In the genomic region with DNA sequence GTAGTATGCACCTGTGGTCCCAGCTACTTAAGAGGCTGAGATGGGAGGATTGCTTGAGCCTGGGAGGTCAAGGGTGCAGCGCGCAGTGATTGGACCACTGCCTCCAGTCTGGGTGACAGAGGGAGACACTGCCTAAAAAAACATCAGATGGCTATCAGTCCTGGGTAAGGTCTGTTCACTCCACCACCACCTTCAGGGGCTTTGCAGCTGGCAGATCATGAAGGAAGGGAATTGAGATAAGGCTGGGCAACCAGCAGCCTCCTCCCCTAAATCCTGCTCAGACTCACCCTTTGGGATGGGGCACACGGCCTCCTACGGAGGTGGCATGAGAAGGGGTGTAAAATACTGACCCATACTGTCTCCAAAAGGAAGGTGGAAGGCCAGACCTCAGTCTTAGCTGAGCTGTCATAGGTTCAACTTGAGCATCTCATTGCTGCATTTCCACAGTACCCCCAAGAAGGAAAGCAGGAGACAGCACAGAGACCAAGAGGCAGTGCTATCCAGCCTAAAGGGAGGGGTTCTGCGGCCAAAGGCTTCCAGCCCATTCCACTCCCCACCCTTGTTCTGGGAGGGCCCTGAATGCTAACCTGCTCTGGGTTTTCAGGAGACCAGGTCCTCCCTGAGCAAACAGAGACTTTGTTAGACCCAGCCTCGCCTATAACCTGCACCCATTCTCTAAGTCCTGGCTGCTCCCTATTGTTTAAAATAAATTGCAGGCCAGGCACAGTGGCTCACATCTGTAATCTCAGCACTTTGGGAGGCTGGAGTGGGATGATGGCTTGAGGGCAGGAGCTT, we compare ENCODE assay signal across 24 cellular contexts. TPM values are rescaled to one million over a fixed set of nuclear protein-coding genes. Genes with fewer than 3 reads are reported as not detected.
DNase-seq lines count a peak whose midpoint lies in the region; ATAC-seq, FAIRE-seq and TF ChIP-seq lines count a peak whose summit lies in the region.
"Had no signal": no experiment of that assay in that cellular context is flagged by ENCODE, and none has a peak within 500 bp of the region (broad histone marks: within the 10 kb centered on the region; RNA-seq: fewer than 3 reads in every experiment).

No MANE protein-coding gene starts in this region.

- CTCF ChIA-PET in SK-N-SH (lab: Yijun Ruan, JAX) (interaction anchor here (0.9 to 18.5 kb wide), 9 partner anchors 6 to 181 kb away, joined by 3 to 367 read pairs (median 3); no protein-coding TSS in a partner anchor), GM12878 (lab: Yijun Ruan, JAX) (interaction anchor here (0.7 to 31.9 kb wide), 9 partner anchors 9 to 311 kb away, joined by 4 to 1339 read pairs (median 15); a partner anchor contains a TSS)

- H3K79me2 ChIP-seq in SK-N-SH (ENCODE audit: insufficient read depth) (peaks cover 11% of the 10 kb centered on the region), GM12878 (ENCODE audit: control insufficient read depth, insufficient read depth, low read length) (peaks cover 5% of the 10 kb centered on the region)

- no peaks in the 10 kb centered on the region for H3K27me3 ChIP-seq in SK-N-SH (ENCODE audit: insufficient read depth)
- H3K27me3 ChIP-seq in GM12878 (replicated peaks in 1 of 2; ENCODE audit: control insufficient read depth in 2 of 2, insufficient read depth in 2 of 2, low read length in 1 of 2): no peaks in the 10 kb centered on the region
- no peaks in the 10 kb centered on the region for H3K27me3 ChIP-seq in muscle layer of duodenum (ENCODE audit: low read depth, low read length)
- H3K27me3 ChIP-seq: pancreas, SJSA1 had no signal

- FAIRE-seq in GM12878 (lab: Jason Lieb, UNC): no peak
- FAIRE-seq: bronchial epithelial cell, endothelial cell of umbilical vein, pancreas had no signal

- no peak for TF ChIP-seq EP300 in SK-N-SH (IDR thresholded peaks at IDR 0.05; ENCODE audit: borderline replicate concordance in 1 of 2, low read depth in 1 of 2, low read length in 1 of 2)
- TF ChIP-seq EP300 in GM12878 (IDR thresholded peaks at IDR 0.05; ENCODE audit: borderline replicate concordance in 1 of 2, control insufficient read depth in 1 of 2, low read depth in 2 of 2, low read length in 2 of 2): no peak

- ATAC-seq in SK-N-SH treated with all-trans-retinoic acid at 6 μM for 48 hours (no peak), GM12878 (no peak), HG03457 (IDR thresholded peaks at IDR 0.05; ENCODE audit: unreplicated experiment) (no peak)
- ATAC-seq: activated naive CD8-positive, alpha-beta T cell treated with anti-CD3 and anti-CD28 coated beads, Interleukin-2, amount 50 U/mL, for 24 hours; left ventricle myocardium superior; pancreas; sciatic nerve; stimulated activated effector memory CD8-positive, alpha-beta T cell treated with anti-CD3 and anti-CD28 coated beads, Interleukin-12 subunit alpha, Interleukin-12 subunit beta, amount 100 ng/mL, for 72 hours had no signal

- H3K9me2 ChIP-seq in SK-N-SH: no peaks in the 10 kb centered on the region

- TF ChIP-seq RAD21 in SK-N-SH (IDR thresholded peaks at IDR 0.05; ENCODE audit: low read length) (no peak), GM12878 (IDR thresholded peaks at IDR 0.05; ENCODE audit: insufficient read depth, low read depth, low read length) (no peak)

- H3F3A ChIP-seq in SK-N-SH (replicated peaks; ENCODE audit: insufficient read depth): no peaks in the 10 kb centered on the region

- in situ Hi-C loops in GM12878 (cut with MboI): no loop called here

- H3K27ac ChIP-seq in SK-N-SH (ENCODE audit: low read depth in 2 of 2, low read length in 1 of 2) (no peak overlapping the region), GM12878 (ENCODE audit: control insufficient read depth, insufficient read depth) (0 out of 2 replicates have a peak overlapping the region, but pooled peaks have one; percentile 25), muscle layer of duodenum (ENCODE audit: low read length) (peak overlapping the region; percentile 39)
- H3K27ac ChIP-seq: pancreas, SJSA1 had no signal

- POLR2A ChIA-PET in SK-N-SH (lab: Yijun Ruan, JAX): no interaction called here
- POLR2A ChIA-PET in GM12878 (lab: Charles Lee): interaction anchor here (0.5 to 7.8 kb wide), 9 partner anchors 8 to 245 kb away, joined by 3 to 89 read pairs (median 4); a partner anchor contains a TSS

- intact Hi-C loops in GM12878 (cut with micrococcal nuclease; ENCODE audit: unreplicated experiment): no loop called here

- H3K9me3 ChIP-seq in SK-N-SH (no peaks in the 10 kb centered on the region), GM12878 (replicated peaks; ENCODE audit: control insufficient read depth, insufficient read depth, low read length) (no peaks in the 10 kb centered on the region), muscle layer of duodenum (ENCODE audit: control insufficient read depth in 1 of 2, low read length in 2 of 2) (no peaks in the 10 kb centered on the region)
- H3K9me3 ChIP-seq: pancreas, SJSA1, tibial nerve had no signal

- WGBS in SK-N-SH (ENCODE audit: low lambda C conversion rate): 92% methylated on average over 5 of the region's 6 CpGs
- WGBS in GM12878 (ENCODE audit: insufficient coverage, insufficient replicate concordance, low lambda C conversion rate, missing lambda C conversion rate): 82% methylated on average over 6 of the region's 6 CpGs

- H3K9ac ChIP-seq in SK-N-SH (no peak overlapping the region), GM12878 (ENCODE audit: control insufficient read depth, insufficient read depth, low read length) (no peak overlapping the region)

- BruUV-seq in GM12878 (replicated peaks; lab: Mats Ljungman, UMichigan): no TSS peak

- no peak overlapping the region for H3K4me2 ChIP-seq in SK-N-SH
- H3K4me2 ChIP-seq in GM12878 (ENCODE audit: control insufficient read depth, insufficient read depth): peak overlapping the region; percentile 73

- SMC1A ChIA-PET in GM12878 (lab: Charles Lee; ENCODE audit: uncharacterized antibody, unreplicated experiment): interaction anchor here (0.9 to 26.7 kb wide), 13 partner anchors 8 to 310 kb away, joined by 3 to 1008 read pairs (median 8); a partner anchor contains a TSS

- DNase-seq in SK-N-SH: peak; percentile 50
- no peak for DNase-seq in GM12878 (ENCODE audit: low read depth, low spot score)
- DNase-seq in hypothalamus (lab: John Stamatoyannopoulos, UW): no peak
- DNase-seq in nucleus accumbens (lab: John Stamatoyannopoulos, UW): no peak
- no peak for DNase-seq in activated T-cell treated with anti-CD3 and anti-CD28 coated beads for 4 hours
- DNase-seq: 8988T; activated CD4-positive, alpha-beta T cell treated with anti-CD3 and anti-CD28 coated beads, Interleukin-2, amount 50 U/mL, for 4 hours; activated CD8-positive, alpha-beta memory T cell treated with anti-CD3 and anti-CD28 coated beads, Interleukin-2, amount 50 U/mL, for 48 hours; activated effector memory CD4-positive, alpha-beta T cell treated with anti-CD3 and anti-CD28 coated beads, Interleukin-2, amount 50 U/mL, for 16 hours; activated naive CD8-positive, alpha-beta T cell treated with anti-CD3 and anti-CD28 coated beads, Interleukin-2, amount 50 U/mL, for 24 hours; AML-193; immature natural killer cell; left ventricle myocardium superior; NCI-H1417 treated with DMSO at 0.1 percent for 48 hours had no signal

- H2AFZ ChIP-seq in SK-N-SH (ENCODE audit: low read depth) (no peak overlapping the region), GM12878 (ENCODE audit: control insufficient read depth, low read depth, low read length) (no peak overlapping the region)

- no peak for TF ChIP-seq POLR2A in GM12878 (IDR thresholded peaks at IDR 0.05; ENCODE audit: low read depth, low read length)

- H4K20me1 ChIP-seq in SK-N-SH (ENCODE audit: insufficient read depth) (no peaks in the 10 kb centered on the region), GM12878 (ENCODE audit: control insufficient read depth, insufficient read depth) (no peaks in the 10 kb centered on the region)

- H3K4me3 ChIP-seq in SK-N-SH (ENCODE audit: low read depth in 2 of 2, low read length in 1 of 2) (no peak overlapping the region), GM12878 (no peak overlapping the region), muscle layer of duodenum (ENCODE audit: low read depth in 1 of 2, low read length in 2 of 2) (no peak overlapping the region)
- H3K4me3 ChIP-seq: pancreas, SJSA1, tibial nerve had no signal

- H3K36me3 ChIP-seq in SK-N-SH (replicated peaks in 1 of 2; ENCODE audit: control insufficient read depth in 1 of 2, insufficient read depth in 2 of 2, low read length in 1 of 2) (no peaks in the 10 kb centered on the region), GM12878 (ENCODE audit: control insufficient read depth in 2 of 2, insufficient read depth in 2 of 2, low read length in 1 of 2) (no peaks in the 10 kb centered on the region), muscle layer of duodenum (ENCODE audit: control insufficient read depth in 1 of 2, insufficient read depth in 2 of 2, low read length in 2 of 2) (no peaks in the 10 kb centered on the region)
- H3K36me3 ChIP-seq: pancreas, SJSA1, tibial nerve had no signal

- H3K4me1 ChIP-seq in SK-N-SH (ENCODE audit: control insufficient read depth in 1 of 2, insufficient read depth in 2 of 2, low read depth in 1 of 2, low read length in 1 of 2) (peaks cover 0 to 16% of the 10 kb centered on the region in 2 experiments; a peak in 1 of 4 replicates), GM12878 (ENCODE audit: control insufficient read depth, insufficient read depth, low read length) (peaks cover 65% of the 10 kb centered on the region), muscle layer of duodenum (ENCODE audit: control insufficient read depth in 1 of 2, insufficient read depth in 2 of 2, low read length in 2 of 2) (peaks cover 8 to 14% of the 10 kb centered on the region in 2 donors)
- H3K4me1 ChIP-seq: pancreas had no signal

- RAD21 ChIA-PET in GM12878 (lab: Charles Lee; ENCODE audit: unreplicated experiment): interaction anchor here (0.9 to 11.4 kb wide), 12 partner anchors 7 to 311 kb away, joined by 3 to 194 read pairs (median 5); a partner anchor contains a TSS

- TF ChIP-seq CTCF in SK-N-SH (IDR thresholded peaks at IDR 0.05): no peak
- no peak for TF ChIP-seq CTCF in GM12878 (IDR thresholded peaks at IDR 0.05 in 2 of 3, conservative IDR thresholded peaks at IDR 0.05 in 1 of 3; ENCODE audit: control insufficient read depth in 2 of 3, extremely low read depth in 1 of 3, insufficient read depth in 1 of 3, low read depth in 3 of 3, low read length in 3 of 3)

RNA-seq across cellular contexts. Expression of a gene that starts 13.7 kb away (rescaled TPM):
- polyA plus RNA-seq in SK-N-SH (2012; rRNA removed) (4.6 and 4.7 TPM in 2 replicates), GM12878 (2011; rRNA removed) (6.5 and 10.2 TPM in 2 replicates), GM12878 (2014; fragmentation: Illumina TruSeq; extraction: Trizol) (3.7 and 3.9 TPM in 2 replicates), GM12878 (2014; fragmentation: Nextera tagmentation; extraction: Ambion mirVana) (under 1 TPM; 0.26 to 0.60 TPM), GM12878 (2014; rRNA removed) (7.2 and 7.5 TPM in 2 replicates), GM12878 (2016; fragmentation: Nextera tagmentation; extraction: Ambion mirVana) (1 to 10 TPM; 1.2 to 1.4 TPM)
- 2.3 and 3.6 TPM in 2 replicates for polyA plus RNA-seq in SK-N-SH (2012; cell fraction: cytosol; rRNA removed)
- 5.8 and 6.0 TPM in 2 replicates for polyA plus RNA-seq in SK-N-SH (2012; cell fraction: nucleus; rRNA removed)
- total RNA-seq in GM12878 (2013; cell fraction: nucleolus; rRNA removed): 17.9 and 20.3 TPM in 2 replicates
- total RNA-seq in GM12878 (2014; rRNA removed) (8.8 and 10.3 TPM in 2 replicates), GM12878 (2014; rRNA removed; fragmentation: Illumina TruSeq; extraction: Trizol) (3.8 and 4.4 TPM in 2 replicates), GM12878 (2021) (9.8 and 9.9 TPM in 2 replicates)
- 1.1 TPM for polyA plus RNA-seq in GM12878 (2011; ENCODE audit: low read depth)
- 10.3 and 13.0 TPM in 2 replicates for polyA plus RNA-seq in GM12878 (2011; cell fraction: cytosol; rRNA removed)
- polyA plus RNA-seq in GM12878 (2011; cell fraction: nucleus; rRNA removed): 28.7 and 39.6 TPM in 2 replicates
- 2.1 TPM in 2 replicates for polyA plus RNA-seq in GM12878 (2012)
- 4.8 and 7.7 TPM in 2 replicates for polyA minus RNA-seq in GM12878 (2011; rRNA and poly(A)+ RNA removed)
- polyA minus RNA-seq in GM12878 (2011; cell fraction: cytosol; rRNA and poly(A)+ RNA removed): 2.4 and 3.7 TPM in 2 replicates
- 5.4 and 8.4 TPM in 2 replicates for polyA minus RNA-seq in GM12878 (2011; cell fraction: nucleus; rRNA and poly(A)+ RNA removed)
- polyA plus RNA-seq: immature natural killer cell had no signal

RNA-seq across cellular contexts. Expression of a gene that starts 34.8 kb away (rescaled TPM):
- polyA plus RNA-seq in SK-N-SH (2012; rRNA removed): 2.6 and 3.8 TPM in 2 replicates
- polyA plus RNA-seq in SK-N-SH (2012; cell fraction: cytosol; rRNA removed): 4.0 and 5.0 TPM in 2 replicates
- 5.6 and 9.0 TPM in 2 replicates for polyA plus RNA-seq in SK-N-SH (2012; cell fraction: nucleus; rRNA removed)
- 64.5 and 67.4 TPM in 2 replicates for total RNA-seq in GM12878 (2013; cell fraction: nucleolus; rRNA removed)
- 20.1 and 22.5 TPM in 2 replicates for total RNA-seq in GM12878 (2014; rRNA removed)
- total RNA-seq in GM12878 (2014; rRNA removed; fragmentation: Illumina TruSeq; extraction: Trizol): 36.2 and 39.0 TPM in 2 replicates
- total RNA-seq in GM12878 (2021): 70.7 and 71.5 TPM in 2 replicates
- polyA plus RNA-seq in GM12878 (2011; ENCODE audit: low read depth): 12.2 TPM
- 21.8 and 27.6 TPM in 2 replicates for polyA plus RNA-seq in GM12878 (2011; rRNA removed)
- 8.6 and 10.9 TPM in 2 replicates for polyA plus RNA-seq in GM12878 (2011; cell fraction: cytosol; rRNA removed)
- 14.3 and 15.4 TPM in 2 replicates for polyA plus RNA-seq in GM12878 (2011; cell fraction: nucleus; rRNA removed)
- 16.3 and 17.6 TPM in 2 replicates for polyA plus RNA-seq in GM12878 (2012)
- 24.6 and 32.2 TPM in 2 replicates for polyA plus RNA-seq in GM12878 (2014; fragmentation: Illumina TruSeq; extraction: Trizol)
- 10 to 100 TPM in 1 of 2 experiments, 1 to 10 TPM in 1; 5.2 to 11.9 TPM for polyA plus RNA-seq in GM12878 (2014; fragmentation: Nextera tagmentation; extraction: Ambion mirVana)
- 13.6 and 16.8 TPM in 2 replicates for polyA plus RNA-seq in GM12878 (2014; rRNA removed)
- polyA plus RNA-seq in GM12878 (2016; fragmentation: Nextera tagmentation; extraction: Ambion mirVana): 1 to 10 TPM; 6.5 to 8.7 TPM
- polyA minus RNA-seq in GM12878 (2011; rRNA and poly(A)+ RNA removed): 23.1 and 23.6 TPM in 2 replicates
- 14.8 and 18.2 TPM in 2 replicates for polyA minus RNA-seq in GM12878 (2011; cell fraction: cytosol; rRNA and poly(A)+ RNA removed)
- polyA minus RNA-seq in GM12878 (2011; cell fraction: nucleus; rRNA and poly(A)+ RNA removed): 5.7 and 11.3 TPM in 2 replicates

Comparison
In these comparisons a context has a peak if more than half of its experiments do, and no peak if none do; other contexts are left out.
1. H3K27ac ChIP-seq: peak in GM12878 (single experiment) and muscle layer of duodenum (single experiment); none in SK-N-SH (0 of 2).